In the genomic region with DNA sequence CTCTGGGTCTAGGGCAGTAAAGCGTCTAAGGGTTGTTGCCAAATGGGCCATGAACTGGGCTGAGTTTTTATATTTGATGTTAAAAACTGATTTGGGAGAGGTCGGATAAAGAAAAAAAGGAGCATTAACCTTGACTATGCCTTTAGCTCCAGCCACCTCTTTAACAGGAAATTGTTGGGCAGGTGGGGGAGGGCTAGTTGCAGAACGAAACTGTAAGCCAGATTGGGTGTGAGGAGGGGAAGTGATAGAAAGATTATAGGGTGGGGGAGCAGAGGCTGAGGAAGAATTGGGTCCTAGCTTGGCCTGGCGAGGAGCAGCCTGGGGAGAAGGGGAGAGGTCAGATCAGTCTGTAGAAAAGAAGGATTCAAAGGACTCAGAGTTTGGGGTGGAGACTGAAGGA, we compare ENCODE assay signal across 6 cellular contexts. TPM values are rescaled to one million over a fixed set of nuclear protein-coding genes. Genes with fewer than 3 reads are reported as not detected.
"Had no signal": no experiment of that assay in that cellular context is flagged by ENCODE, and none has a peak within 500 bp of the region (broad histone marks: within the 10 kb centered on the region; RNA-seq: fewer than 3 reads in every experiment).

No MANE protein-coding gene starts in this region.

RNA-seq across cellular contexts. Expression of a gene that starts 39.1 kb away (rescaled TPM):
- total RNA-seq: endodermal cell, fibroblast of villous mesenchyme had no signal

RNA-seq across cellular contexts. Expression of a gene that starts 54.2 kb away (rescaled TPM):
- total RNA-seq: activated T-cell treated with anti-CD3 and anti-CD28 coated beads, Interleukin-2, amount 50 U/mL, for 4 hours; activated T-helper 2 cell treated with anti-CD3 and anti-CD28 coated beads, Interferon-gamma antibody, Interleukin-2, Interleukin-4, amounts not matched to agents 10 μg/mL and 5 μg/mL and 100 μg/mL, durations not matched to agents 14 hours and 24 hours and 36 hours; fibroblast of villous mesenchyme; liver; urinary bladder had no signal
